In the genomic region with DNA sequence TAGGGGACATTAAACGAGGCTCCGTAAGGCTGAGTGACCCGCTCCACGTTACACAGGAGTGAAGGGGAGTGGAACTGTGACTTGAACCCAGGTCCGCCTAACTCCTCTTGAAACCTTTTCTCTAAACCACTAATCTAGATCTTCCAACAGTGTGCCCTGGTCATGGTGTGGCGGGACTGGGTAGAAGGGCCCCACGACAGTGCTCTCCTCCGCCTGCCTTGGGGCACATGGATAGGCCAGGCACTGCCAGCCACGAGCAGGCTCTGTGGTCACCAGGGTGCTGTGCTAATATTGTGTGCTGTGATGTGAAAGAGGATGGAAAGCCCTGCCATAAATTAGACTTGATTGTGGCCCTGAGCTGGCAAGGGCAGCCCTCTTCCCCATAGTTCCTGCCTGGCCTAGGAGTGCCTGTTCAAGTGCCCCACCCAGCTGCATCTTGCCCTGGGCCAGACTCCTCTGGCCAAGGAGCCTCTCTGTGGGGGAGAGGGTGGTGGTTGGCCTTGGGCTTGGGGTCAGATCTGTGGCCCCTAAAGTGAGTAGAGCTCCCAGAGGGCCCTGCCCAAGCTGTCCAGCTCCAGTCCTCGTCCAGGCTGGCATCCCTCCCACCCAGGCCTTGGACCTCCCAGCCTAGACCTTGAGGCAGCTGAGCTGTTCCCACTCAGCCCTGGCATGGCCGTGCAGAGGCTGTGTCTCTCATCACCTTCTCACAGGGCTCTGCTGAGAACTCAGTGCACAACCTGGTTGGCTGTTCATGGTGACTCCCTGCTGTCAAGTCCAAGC, we compare ENCODE assay signal across 31 cellular contexts.
DNase-seq lines count a peak whose midpoint lies in the region; ATAC-seq and TF ChIP-seq lines count a peak whose summit lies in the region.
"Had no signal": no experiment of that assay in that cellular context is flagged by ENCODE, and none has a peak within 500 bp of the region (broad histone marks: within the 10 kb centered on the region; RNA-seq: fewer than 3 reads in every experiment).

No MANE protein-coding gene starts in this region.

- H2BK15ac ChIP-seq in IMR-90 (ENCODE audit: low read depth, low read length): peak overlapping the region; percentile 95
- no peak overlapping the region for H2BK15ac ChIP-seq in mesenchymal stem cell (ENCODE audit: low read depth, poor library complexity, severe bottlenecking)

- H2BK12ac ChIP-seq in mesenchymal stem cell (ENCODE audit: low read length in 2 of 2): peak overlapping the region in 1 of 2 experiments; percentile 1

- ATAC-seq in IMR-90 (ENCODE audit: low read depth) (no peak), GM21367 (IDR thresholded peaks at IDR 0.05; ENCODE audit: unreplicated experiment) (no peak), HG03442 (IDR thresholded peaks at IDR 0.05; ENCODE audit: unreplicated experiment) (no peak)
- ATAC-seq: effector memory CD8-positive, alpha-beta T cell; stimulated activated naive B cell treated with anti-CD40 and anti-IgM and Interleukin-4, amounts not matched to agents 10 μg/mL and 1 μg/mL and 100 μg/mL, for 72 hours; WTC11 had no signal

- peak overlapping the region; percentile 99 for H2BK20ac ChIP-seq in IMR-90 (ENCODE audit: low read depth, low read length)

- H2BK120ac ChIP-seq in IMR-90 (ENCODE audit: low read depth, low read length) (peak overlapping the region; percentile 98), mesenchymal stem cell (ENCODE audit: low read depth, low read length) (no peak overlapping the region)

- H3K27ac ChIP-seq in IMR-90 (ENCODE audit: insufficient read depth, low read length) (peak overlapping the region; percentile 16; the same call in 1 of the 2 replicates), mesenchymal stem cell (ENCODE audit: low read length, poor library complexity, severe bottlenecking) (no peak overlapping the region)
- H3K27ac ChIP-seq: heart right ventricle, PC-9 had no signal

- TF ChIP-seq RAD21 in IMR-90 (IDR thresholded peaks at IDR 0.05; ENCODE audit: low read length): no peak

- H3K4ac ChIP-seq in IMR-90 (ENCODE audit: low read depth, low read length) (peak overlapping the region; percentile 99), mesenchymal stem cell (ENCODE audit: low read depth in 1 of 2, low read length in 2 of 2) (peak overlapping the region in 1 of 2 experiments; percentile 88)

- H3K4me3 ChIP-seq in IMR-90 (ENCODE audit: insufficient read depth, low read depth, low read length) (no peak overlapping the region), mesenchymal stem cell (ENCODE audit: insufficient read depth in 1 of 2, low read depth in 1 of 2, low read length in 2 of 2) (no peak overlapping the region)
- H3K4me3 ChIP-seq: heart right ventricle, PC-9 had no signal

- H4K5ac ChIP-seq in IMR-90 (ENCODE audit: low read depth, low read length): peak overlapping the region; percentile 90

- H4K20me1 ChIP-seq in IMR-90 (ENCODE audit: insufficient read depth, low read length): no peaks in the 10 kb centered on the region

- H3K36me3 ChIP-seq in IMR-90 (ENCODE audit: control insufficient read depth, insufficient read depth, low read length) (no peaks in the 10 kb centered on the region), mesenchymal stem cell (ENCODE audit: control insufficient read depth in 1 of 2, insufficient read depth in 2 of 2, low read depth in 1 of 2, low read length in 2 of 2) (no peaks in the 10 kb centered on the region)
- H3K36me3 ChIP-seq: heart right ventricle had no signal

- H3K27ac Mint-ChIP-seq in chondrocyte (ENCODE audit: unreplicated experiment) (no peak overlapping the region), type B pancreatic cell (no peak overlapping the region)
- H3K27ac Mint-ChIP-seq: activated naive CD4-positive, alpha-beta T cell treated with anti-CD3 and anti-CD28 coated beads for 36 hours; activated T-cell treated with anti-CD3 and anti-CD28 coated beads, Interleukin-2, amount 50 U/mL, for 72 hours; effector memory CD8-positive, alpha-beta T cell; naive B cell; stimulated activated naive B cell treated with anti-CD40 and anti-IgM and Interleukin-4, amounts not matched to agents 10 μg/mL and 1 μg/mL and 100 μg/mL, for 72 hours; WTC11 had no signal

- TF ChIP-seq POLR2A in IMR-90 (IDR thresholded peaks at IDR 0.05; ENCODE audit: low read depth, low read length): no peak

- POLR2A ChIA-PET in IMR-90 (lab: Charles Lee; ENCODE audit: unreplicated experiment): no interaction called here

- H3K4me2 ChIP-seq in IMR-90 (ENCODE audit: low read depth, low read length) (no peak overlapping the region), mesenchymal stem cell (ENCODE audit: low read length, poor library complexity, severe bottlenecking) (no peak overlapping the region)

- peaks cover 32% of the 10 kb centered on the region for H3K9me1 ChIP-seq in IMR-90 (ENCODE audit: insufficient read depth, low read length)

- H3K4me1 Mint-ChIP-seq in chondrocyte (ENCODE audit: low read depth): peaks cover 13% of the 10 kb centered on the region
- no peaks in the 10 kb centered on the region for H3K4me1 Mint-ChIP-seq in type B pancreatic cell (ENCODE audit: unreplicated experiment)
- H3K4me1 Mint-ChIP-seq: stimulated activated naive B cell treated with anti-CD40 and anti-IgM and Interleukin-4, amounts not matched to agents 10 μg/mL and 1 μg/mL and 100 μg/mL, for 72 hours had no signal

- H3K36me3 Mint-ChIP-seq in chondrocyte (ENCODE audit: low read depth) (no peaks in the 10 kb centered on the region), type B pancreatic cell (no peaks in the 10 kb centered on the region)
- H3K36me3 Mint-ChIP-seq: naive B cell; stimulated activated naive B cell treated with anti-CD40 and anti-IgM and Interleukin-4, amounts not matched to agents 10 μg/mL and 1 μg/mL and 100 μg/mL, for 72 hours; WTC11 had no signal

- DNase-seq in G401 (ENCODE audit: low spot score) (peak; percentile 33), IMR-90 (no peak), chondrocyte (ENCODE audit: low spot score) (peak; percentile 65), mesenchymal stem cell (no peak), type B pancreatic cell (ENCODE audit: extremely low spot score, unreplicated experiment) (no peak), COLO829 (ENCODE audit: low spot score) (no peak)
- DNase-seq: activated CD4-positive, alpha-beta T cell treated with anti-CD3 and anti-CD28 coated beads, Interleukin-2, amount 50 U/mL, for 4 hours; activated naive CD4-positive, alpha-beta T cell treated with anti-CD3 and anti-CD28 coated beads for 36 hours; activated T-cell treated with anti-CD3 and anti-CD28 coated beads, Interleukin-2, amount 50 U/mL, for 72 hours; C1 segment of cervical spinal cord; Caco-2; cortex of kidney; DMS79 treated with DMSO at 0.1 percent for 48 hours; effector memory CD8-positive, alpha-beta T cell; foreskin melanocyte; heart right ventricle; mesendoderm; naive B cell; NCI-H1048; NCI-H187; NCI-H2171; NCI-H524; NK-92 treated with Interleukin-12 subunit alpha and Interleukin-12 subunit beta, amount 100 ng/mL, for 24 hours; occipital lobe; PC-9; stimulated activated CD4-positive, alpha-beta T cell treated with anti-CD3 and anti-CD28 coated beads, Interleukin-12 subunit alpha, Interleukin-12 subunit beta, amount 100 ng/mL, for 4 hours; stimulated activated CD4-positive, alpha-beta T cell treated with anti-CD3 and anti-CD28 coated beads, Interleukin-4, amount 100 ng/mL, for 4 hours; stimulated activated naive B cell treated with anti-CD40 and anti-IgM and Interleukin-4, amounts not matched to agents 10 μg/mL and 1 μg/mL and 100 μg/mL, for 72 hours had no signal

- H3K9ac ChIP-seq in IMR-90 (ENCODE audit: low read depth, low read length) (no peak overlapping the region), mesenchymal stem cell (ENCODE audit: low read length) (no peak overlapping the region)

- no peak for TF ChIP-seq CTCF in IMR-90 (conservative IDR thresholded peaks at IDR 0.05; ENCODE audit: low read depth, low read length)
- no peak for TF ChIP-seq CTCF in chondrocyte (IDR thresholded peaks at IDR 0.05)
- no peak for TF ChIP-seq CTCF in type B pancreatic cell (conservative IDR thresholded peaks at IDR 0.05)

- H3K79me1 ChIP-seq in IMR-90 (ENCODE audit: low read depth in 1 of 2, low read length in 2 of 2) (peaks cover 0 to 45% of the 10 kb centered on the region in 2 experiments; a peak in 2 of 4 replicates), mesenchymal stem cell (replicated peaks; ENCODE audit: low read length, poor library complexity, severe bottlenecking) (no peaks in the 10 kb centered on the region)

- in situ Hi-C loops in G401 (cut with HindIII; ENCODE audit: low sequenced_read_pairs): no loop called here
- in situ Hi-C loops in IMR-90 (cut with MboI; ENCODE audit: low sequenced_read_pairs): no loop called here

- dilution Hi-C loops in IMR-90 (cut with HindIII; ENCODE audit: low sequenced_read_pairs, unreplicated experiment): no loop called here

- H2AFZ ChIP-seq in IMR-90 (replicated peaks; ENCODE audit: low read length, poor library complexity) (peak overlapping the region; percentile 67), mesenchymal stem cell (ENCODE audit: low read depth, low read length) (no peak overlapping the region)
- H2AFZ ChIP-seq: PC-9 had no signal

- CTCF ChIA-PET in IMR-90 (lab: Yijun Ruan, JAX): no interaction called here

- no CpG with 5 or more reads among the region's 11 CpGs for WGBS in IMR-90 (ENCODE audit: extremely low coverage in 2 of 2, insufficient read length in 1 of 2), 2 experiments
- 96% methylated on average over 9 of the region's 11 CpGs for whole genome bisulfite sequencing in mesenchymal stem cell

- H3K9me3 Mint-ChIP-seq in chondrocyte (ENCODE audit: low read depth) (no peaks in the 10 kb centered on the region), type B pancreatic cell (no peaks in the 10 kb centered on the region)
- H3K9me3 Mint-ChIP-seq: activated naive CD4-positive, alpha-beta T cell treated with anti-CD3 and anti-CD28 coated beads for 36 hours; activated T-cell treated with anti-CD3 and anti-CD28 coated beads, Interleukin-2, amount 50 U/mL, for 72 hours; effector memory CD8-positive, alpha-beta T cell; stimulated activated naive B cell treated with anti-CD40 and anti-IgM and Interleukin-4, amounts not matched to agents 10 μg/mL and 1 μg/mL and 100 μg/mL, for 72 hours; WTC11 had no signal

- peaks cover 2% of the 10 kb centered on the region for H3K27me3 Mint-ChIP-seq in chondrocyte (ENCODE audit: low read depth)
- H3K27me3 Mint-ChIP-seq in type B pancreatic cell: peaks cover 2% of the 10 kb centered on the region

- H2BK5ac ChIP-seq in IMR-90 (ENCODE audit: low read depth, low read length, poor library complexity, severe bottlenecking): peak overlapping the region; percentile 93
- no peak overlapping the region for H2BK5ac ChIP-seq in mesenchymal stem cell (ENCODE audit: low read depth, low read length, poor library complexity, severe bottlenecking)

- H3K18ac ChIP-seq in IMR-90 (ENCODE audit: low read depth, low read length): peak overlapping the region; percentile 89
- peak overlapping the region; percentile 3 to 46 for H3K18ac ChIP-seq in mesenchymal stem cell (ENCODE audit: low read depth in 1 of 2, low read length in 2 of 2)

- H3K9me3 ChIP-seq in IMR-90 (ENCODE audit: control insufficient read depth, insufficient read depth, low read length) (no peaks in the 10 kb centered on the region), mesenchymal stem cell (ENCODE audit: control insufficient read depth, low read length) (no peaks in the 10 kb centered on the region)
- H3K9me3 ChIP-seq: Caco-2, heart right ventricle had no signal

- intact Hi-C loops in IMR-90 (cut with micrococcal nuclease): no loop called here

- no TSS peak for BruUV-seq in IMR-90 (replicated peaks; lab: Mats Ljungman, UMichigan)

- peak overlapping the region; percentile 60 for H2AK9ac ChIP-seq in IMR-90 (replicated peaks; ENCODE audit: low read depth, low read length, poor library complexity)

- H4K8ac ChIP-seq in IMR-90 (ENCODE audit: low read depth in 2 of 2, low read length in 2 of 2) (peak overlapping the region; percentile 68 to 91), mesenchymal stem cell (ENCODE audit: low read length) (peak overlapping the region; percentile 56)

- H3K14ac ChIP-seq in IMR-90 (replicated peaks; ENCODE audit: low read depth, low read length) (peak overlapping the region; percentile 92), mesenchymal stem cell (ENCODE audit: low read length in 2 of 2) (no peak overlapping the region)

- no peak overlapping the region for H3K56ac ChIP-seq in IMR-90 (ENCODE audit: extremely low read depth, insufficient read depth, low read length)

- H4K91ac ChIP-seq in IMR-90 (ENCODE audit: insufficient read depth, low read depth, low read length): peak overlapping the region; percentile 95
- peak overlapping the region; percentile 74 for H4K91ac ChIP-seq in mesenchymal stem cell (ENCODE audit: low read length)

- H3K4me1 ChIP-seq in IMR-90 (ENCODE audit: control insufficient read depth, insufficient read depth, low read length) (peaks cover 12% of the 10 kb centered on the region), mesenchymal stem cell (ENCODE audit: control insufficient read depth, insufficient read depth, low read depth, low read length) (peaks cover 12% of the 10 kb centered on the region)
- H3K4me1 ChIP-seq: Caco-2, heart right ventricle had no signal

- H2AK5ac ChIP-seq in IMR-90 (ENCODE audit: low read depth, low read length) (peak overlapping the region; percentile 100), mesenchymal stem cell (ENCODE audit: low read length, severe bottlenecking) (peak overlapping the region; percentile 31)

- H3K27me3 ChIP-seq in IMR-90 (ENCODE audit: control insufficient read depth, insufficient read depth, low read length) (no peaks in the 10 kb centered on the region), mesenchymal stem cell (ENCODE audit: control insufficient read depth in 1 of 2, insufficient read depth in 1 of 2, low read length in 2 of 2) (no peaks in the 10 kb centered on the region)
- H3K27me3 ChIP-seq: heart right ventricle had no signal

- no peak overlapping the region for H3K4me3 Mint-ChIP-seq in chondrocyte (ENCODE audit: unreplicated experiment)
- no peak overlapping the region for H3K4me3 Mint-ChIP-seq in type B pancreatic cell
- H3K4me3 Mint-ChIP-seq: activated naive CD4-positive, alpha-beta T cell treated with anti-CD3 and anti-CD28 coated beads for 36 hours; activated T-cell treated with anti-CD3 and anti-CD28 coated beads, Interleukin-2, amount 50 U/mL, for 72 hours; effector memory CD8-positive, alpha-beta T cell; naive B cell; stimulated activated naive B cell treated with anti-CD40 and anti-IgM and Interleukin-4, amounts not matched to agents 10 μg/mL and 1 μg/mL and 100 μg/mL, for 72 hours; WTC11 had no signal

- H3K23ac ChIP-seq in IMR-90 (ENCODE audit: low read depth, low read length): peak overlapping the region; percentile 86
- no peak overlapping the region for H3K23ac ChIP-seq in mesenchymal stem cell (ENCODE audit: low read length in 2 of 2)

Comparison
In these comparisons a context has a peak if more than half of its experiments do, and no peak if none do; other contexts are left out.
1. DNase-seq: peak in G401 (single experiment) and chondrocyte (single experiment); none in IMR-90 (single experiment), mesenchymal stem cell (single experiment), type B pancreatic cell (single experiment) and COLO829 (single experiment).